ENCODE assay signal across 29 cellular contexts in genomic region chr5:59071755-59072549, GRCh38.
A peak's percentile ranks its signal among the peaks of the same experiment; 100 is the strongest.
DNase-seq lines count a peak whose midpoint lies in the region; ATAC-seq, FAIRE-seq and TF ChIP-seq lines count a peak whose summit lies in the region.
"Had no signal": no experiment of that assay in that cellular context is flagged by ENCODE, and none has a peak within 500 bp of the region (broad histone marks: within the 10 kb centered on the region; RNA-seq: fewer than 3 reads in every experiment).

No MANE protein-coding gene starts in this region.

- H3K27me3 ChIP-seq in HepG2 (ENCODE audit: control insufficient read depth in 1 of 2, insufficient read depth in 2 of 2, low read length in 2 of 2) (no peaks in the 10 kb centered on the region), BE2C (no peaks in the 10 kb centered on the region), thyroid gland (no peaks in the 10 kb centered on the region)
- H3K27me3 ChIP-seq: BLaER1; BLaER1 treated with 17β-estradiol and CSF1 and Interleukin-3, amounts not matched to agents 10 nM and 100 nM had no signal

- ATAC-seq in A549 (peak in 1 of 2 experiments; percentile 28; a peak in 2 of 6 replicates), HepG2 (peak; percentile 98)
- ATAC-seq: CD8-positive, alpha-beta T cell had no signal

- no peak overlapping the region for H3K9ac ChIP-seq in HepG2 (ENCODE audit: insufficient read depth, low read depth, low read length)
- H3K9ac ChIP-seq: BLaER1; BLaER1 treated with 17β-estradiol and CSF1 and Interleukin-3, amounts not matched to agents 10 nM and 100 nM had no signal

- no peak for DNase-seq in A549 (ENCODE audit: low read depth in 1 of 2, low spot score in 1 of 2)
- DNase-seq in HepG2 (ENCODE audit: low spot score) = peak; percentile 78
- DNase-seq in BE2C = no peak
- DNase-seq in thyroid gland = no peak
- DNase-seq: 8988T; ACHN; AML-193; C1 segment of cervical spinal cord; Caco-2; Calu3; CD4-positive, alpha-beta memory T cell; CD4-positive, alpha-beta T cell; CD4-positive, CD25-positive, alpha-beta regulatory T cell; CD8-positive, alpha-beta memory T cell; CD8-positive, alpha-beta T cell; COR-L47; DMS 273 treated with DMSO at 0.1 percent for 48 hours; DMS153; DMS53; DMS79; DMS79 treated with DMSO at 0.1 percent for 48 hours; DND-41; EL had no signal

- H2AFZ ChIP-seq in HepG2 (ENCODE audit: low read length) = no peak overlapping the region

- TF ChIP-seq CTCF in A549 (IDR thresholded peaks at IDR 0.05) (no peak), HepG2 (CRISPR knock-in tag; IDR thresholded peaks at IDR 0.05) (no peak), BE2C (IDR thresholded peaks at IDR 0.05; ENCODE audit: low read depth, low read length) (no peak), thyroid gland (IDR thresholded peaks at IDR 0.05) (no peak)

- no peaks in the 10 kb centered on the region for H3K79me2 ChIP-seq in HepG2 (ENCODE audit: insufficient read depth, low read length)

- H4K20me1 ChIP-seq in HepG2 (ENCODE audit: insufficient read depth, low read length) = no peaks in the 10 kb centered on the region
- H4K20me1 ChIP-seq: BLaER1; BLaER1 treated with 17β-estradiol and CSF1 and Interleukin-3, amounts not matched to agents 10 nM and 100 nM had no signal

- intact Hi-C loops in HepG2 (cut with micrococcal nuclease; ENCODE audit: unreplicated experiment) = no loop called here
- intact Hi-C loops in thyroid gland (cut with DNase I) = no loop called here

- peaks cover 95% of the 10 kb centered on the region for H3K4me1 ChIP-seq in A549
- peaks cover 41% of the 10 kb centered on the region for H3K4me1 ChIP-seq in HepG2 (ENCODE audit: insufficient read depth, low read length)
- H3K4me1 ChIP-seq in BE2C = peaks cover 14% of the 10 kb centered on the region
- H3K4me1 ChIP-seq in thyroid gland = no peaks in the 10 kb centered on the region
- H3K4me1 ChIP-seq: BLaER1; BLaER1 treated with 17β-estradiol and CSF1 and Interleukin-3, amounts not matched to agents 10 nM and 100 nM had no signal

- CTCF ChIA-PET in A549 (lab: Yijun Ruan, JAX) = interaction anchor here (0.9 to 2.7 kb wide), 3 partner anchors 11 to 179 kb away, joined by 3 to 9 read pairs (median 3); no protein-coding TSS in a partner anchor
- CTCF ChIA-PET in HepG2 (lab: Yijun Ruan, JAX; ENCODE audit: low intra/inter-chr PET ratio, low total read pairs) = no interaction called here

- no peaks in the 10 kb centered on the region for H3K36me3 ChIP-seq in HepG2 (replicated peaks in 1 of 2; ENCODE audit: control insufficient read depth in 1 of 2, insufficient read depth in 2 of 2, low read length in 2 of 2)
- no peaks in the 10 kb centered on the region for H3K36me3 ChIP-seq in BE2C
- no peaks in the 10 kb centered on the region for H3K36me3 ChIP-seq in thyroid gland
- H3K36me3 ChIP-seq: BLaER1; BLaER1 treated with 17β-estradiol and CSF1 and Interleukin-3, amounts not matched to agents 10 nM and 100 nM had no signal

- TF ChIP-seq RAD21 in A549 (conservative IDR thresholded peaks at IDR 0.05 in 1 of 2, IDR thresholded peaks at IDR 0.05 in 1 of 2) = no peak
- TF ChIP-seq RAD21 in HepG2 (CRISPR knock-in tag; IDR thresholded peaks at IDR 0.05) = no peak

- FAIRE-seq in A549 (lab: Jason Lieb, UNC) (peak; percentile 18), HepG2 (lab: Jason Lieb, UNC) (peak; percentile 32)
- FAIRE-seq: A204.1, D721Med had no signal

- H3K9me3 ChIP-seq in A549 (no peaks in the 10 kb centered on the region), HepG2 (ENCODE audit: low read length) (no peaks in the 10 kb centered on the region), BE2C (no peaks in the 10 kb centered on the region), thyroid gland (no peaks in the 10 kb centered on the region)
- H3K9me3 ChIP-seq: BLaER1; BLaER1 treated with 17β-estradiol and CSF1 and Interleukin-3, amounts not matched to agents 10 nM and 100 nM; Caco-2 had no signal

- POLR2A ChIA-PET in A549 (lab: Yijun Ruan, JAX) = interaction anchor here (0.6 to 0.8 kb wide), 2 partner anchors 9 to 16 kb away, joined by 3 to 5 read pairs; no protein-coding TSS in a partner anchor
- POLR2A ChIA-PET in HepG2 (lab: Yijun Ruan, JAX) = no interaction called here

- no peak for TF ChIP-seq EP300 in A549 (IDR thresholded peaks at IDR 0.05)
- TF ChIP-seq EP300 in HepG2 (IDR thresholded peaks at IDR 0.05; ENCODE audit: low read depth in 2 of 2, low read length in 2 of 2) = peak in 1 of 2 experiments; percentile 86; a peak in 2 of 4 replicates
- TF ChIP-seq EP300 in HepG2 (CRISPR knock-in tag; IDR thresholded peaks at IDR 0.05; ENCODE audit: borderline replicate concordance) = peak; percentile 86; the same call in 1 of the 2 replicates

- H3K27ac ChIP-seq in A549 (peak overlapping the region; percentile 52 to 78), HepG2 (ENCODE audit: extremely low read length, insufficient read depth, low read length) (peak overlapping the region; percentile 54), thyroid gland (no peak overlapping the region)
- H3K27ac ChIP-seq: 22Rv1; BLaER1; BLaER1 treated with 17β-estradiol and CSF1 and Interleukin-3, amounts not matched to agents 10 nM and 100 nM; C4-2B had no signal

- TF ChIP-seq POLR2A in A549 (IDR thresholded peaks at IDR 0.05; ENCODE audit: low read length) (no peak), HepG2 (IDR thresholded peaks at IDR 0.05; ENCODE audit: insufficient read depth in 1 of 2, low read depth in 2 of 2, low read length in 2 of 2) (no peak), thyroid gland (IDR thresholded peaks at IDR 0.05) (no peak)

- in situ Hi-C loops in HepG2 (cut with HindIII; ENCODE audit: extremely low pct_ligation_motif_present, low pct_unique_long_range_greater_than_20kb) = no loop called here

- 74% methylated on average over 12 of the region's 12 CpGs for WGBS in A549 (ENCODE audit: missing lambda C conversion rate)
- 58% methylated on average over 12 of the region's 12 CpGs for WGBS in HepG2 (ENCODE audit: low lambda C conversion rate)
- 97 to 98% methylated on average over 12 of the region's 12 CpGs for WGBS in thyroid gland, 2 donors

- H3K4me3 ChIP-seq in A549 (no peak overlapping the region), HepG2 (replicated peaks in 1 of 3; ENCODE audit: insufficient read depth in 1 of 3, low read depth in 2 of 3, low read length in 3 of 3) (no peak overlapping the region; a peak in 1 of 6 replicates), BE2C (ENCODE audit: low read depth, low read length) (no peak overlapping the region), thyroid gland (replicated peaks in 1 of 3) (no peak overlapping the region)
- H3K4me3 ChIP-seq: BLaER1; BLaER1 treated with 17β-estradiol and CSF1 and Interleukin-3, amounts not matched to agents 10 nM and 100 nM had no signal

- H3K4me2 ChIP-seq in A549 = peak overlapping the region; percentile 48
- H3K4me2 ChIP-seq in HepG2 (ENCODE audit: low read depth, low read length) = 0 out of 2 replicates have a peak overlapping the region, but pooled peaks have one; percentile 22
- H3K4me2 ChIP-seq: BLaER1; BLaER1 treated with 17β-estradiol and CSF1 and Interleukin-3, amounts not matched to agents 10 nM and 100 nM had no signal

- no TSS peak for BruUV-seq in HepG2 (replicated peaks; lab: Mats Ljungman, UMichigan)

TF ChIP-seq in A549, 52 proteins besides CTCF, POLR2A, EP300 and RAD21:
- 0 out of 2 replicates have a peak, but pooled peaks have one; percentile 46 for TF ChIP-seq EHF (CRISPR knock-in tag; IDR thresholded peaks at IDR 0.05)
- no peak for TF ChIP-seq JUNB (IDR thresholded peaks at IDR 0.05)

TF ChIP-seq in HepG2, 621 proteins besides CTCF, POLR2A, EP300 and RAD21 (continues in another document):
- peak; percentile 85 for TF ChIP-seq RXRB (CRISPR knock-in tag; IDR thresholded peaks at IDR 0.05; ENCODE audit: borderline replicate concordance)
- TF ChIP-seq ZNF335 (CRISPR knock-in tag; IDR thresholded peaks at IDR 0.05) = 0 out of 2 replicates have a peak, but pooled peaks have one; percentile 35
- peak; percentile 57; the same call in 1 of the 2 replicates for TF ChIP-seq HDAC2 (CRISPR knock-in tag; IDR thresholded peaks at IDR 0.05)
- peak; percentile 95 for TF ChIP-seq NCOA2 (CRISPR knock-in tag; IDR thresholded peaks at IDR 0.05)
- no peak for TF ChIP-seq BRCA1 (CRISPR knock-in tag; IDR thresholded peaks at IDR 0.05)
- no peak for TF ChIP-seq ZNF18 (CRISPR knock-in tag; IDR thresholded peaks at IDR 0.05; ENCODE audit: insufficient replicate concordance)
- peak; percentile 85; the same call in 1 of the 2 replicates for TF ChIP-seq PITX1 (CRISPR knock-in tag; IDR thresholded peaks at IDR 0.05)
- TF ChIP-seq EHMT2 (IDR thresholded peaks at IDR 0.05; ENCODE audit: borderline replicate concordance, low read depth, low read length) = no peak
- TF ChIP-seq ZBTB20 (CRISPR knock-in tag; IDR thresholded peaks at IDR 0.05; ENCODE audit: borderline replicate concordance, low read depth) = peak; percentile 43; the same call in 1 of the 2 replicates
- peak; percentile 71; the same call in 1 of the 2 replicates for TF ChIP-seq NFIC (IDR thresholded peaks at IDR 0.05; ENCODE audit: low read length)
- no peak for TF ChIP-seq NR3C1 (CRISPR knock-in tag; IDR thresholded peaks at IDR 0.05)
- TF ChIP-seq PPARG (CRISPR knock-in tag; conservative IDR thresholded peaks at IDR 0.05) = peak; percentile 68; the same call in 1 of the 2 replicates
- peak; percentile 47; the same call in 1 of the 2 replicates for TF ChIP-seq KDM6A (CRISPR knock-in tag; IDR thresholded peaks at IDR 0.05; ENCODE audit: low read depth)
- TF ChIP-seq ATAD3A (CRISPR knock-in tag; IDR thresholded peaks at IDR 0.05) = no peak
- peak; percentile 78 for TF ChIP-seq GATAD2A (CRISPR knock-in tag; IDR thresholded peaks at IDR 0.05)
- no peak for TF ChIP-seq ZKSCAN8 (CRISPR knock-in tag; IDR thresholded peaks at IDR 0.05; ENCODE audit: borderline replicate concordance)

Comparison
In these comparisons a context has a peak if more than half of its experiments do, and no peak if none do; other contexts are left out.
1. H3K27ac ChIP-seq: peak in A549 (2 of 2) and HepG2 (single experiment); none in thyroid gland (0 of 3).
2. Of the 38 proteins assayed by ChIP-seq in both HepG2 and A549: peak only in HepG2: EP300, FOSL2 and HDAC2; only in A549: none; in both: none; in neither: 35.